In genomic region chr2:65403529-65403915, GRCh38 we compare ENCODE assay signal across 1 cellular context.
TF ChIP-seq lines count a peak whose summit lies in the region.

No MANE protein-coding gene starts in this region.

TF ChIP-seq in H1, 55 proteins besides CTCF, POLR2A, EP300 and RAD21 (continued from another document):
- TF ChIP-seq USF2 (IDR thresholded peaks at IDR 0.05; ENCODE audit: low read length) = peak; percentile 71
- TF ChIP-seq SIX5 (IDR thresholded peaks at IDR 0.05; ENCODE audit: low read depth, low read length) = no peak
- TF ChIP-seq FOSL1 (IDR thresholded peaks at IDR 0.05; ENCODE audit: insufficient read depth, low read depth, low read length) = no peak
- TF ChIP-seq HDAC6 (IDR thresholded peaks at IDR 0.05; ENCODE audit: low read depth, low read length) = no peak
